Comparison of ENCODE assay signal across 22 cellular contexts in the genomic region with DNA sequence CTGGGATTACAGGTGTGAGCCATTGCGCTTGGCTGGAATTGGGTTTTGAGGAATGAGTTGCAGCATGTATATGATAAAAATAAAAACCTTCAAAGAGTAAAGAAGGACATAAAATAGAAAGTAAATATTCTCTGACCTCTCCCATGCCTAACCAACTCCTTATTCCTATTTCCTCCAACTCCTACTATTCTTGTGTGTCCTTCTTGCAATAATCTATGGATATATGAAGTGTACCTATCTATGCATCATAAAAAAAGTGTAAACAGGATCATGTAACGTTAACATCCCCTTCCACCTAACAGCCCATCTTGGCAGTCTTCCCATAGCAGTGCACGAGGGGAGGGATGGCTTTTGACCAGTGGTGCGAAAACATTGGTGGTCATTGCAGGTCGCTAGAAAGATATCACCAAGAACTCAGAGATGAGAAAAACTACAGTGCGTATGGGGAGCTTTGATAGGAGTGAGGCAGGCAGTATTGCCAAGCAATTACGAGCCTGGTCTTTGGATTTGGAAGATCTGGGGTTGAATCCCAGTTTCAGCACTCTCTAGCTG.
DNase-seq lines count a peak whose midpoint lies in the region; ATAC-seq and TF ChIP-seq lines count a peak whose summit lies in the region.
"Had no signal": no experiment of that assay in that cellular context is flagged by ENCODE, and none has a peak within 500 bp of the region (broad histone marks: within the 10 kb centered on the region; RNA-seq: fewer than 3 reads in every experiment).

No MANE protein-coding gene starts in this region.

- no peaks in the 10 kb centered on the region for H3K36me3 ChIP-seq in HEK293 (ENCODE audit: control insufficient read depth in 2 of 2, insufficient read depth in 1 of 2, low read length in 2 of 2)
- no peaks in the 10 kb centered on the region for H3K36me3 ChIP-seq in gastroesophageal sphincter
- H3K36me3 ChIP-seq in psoas muscle (ENCODE audit: insufficient read depth in 1 of 2, low read depth in 1 of 2): no peaks in the 10 kb centered on the region
- no peaks in the 10 kb centered on the region for H3K36me3 ChIP-seq in SJCRH30
- H3K36me3 ChIP-seq in CD8-positive, alpha-beta T cell (ENCODE audit: insufficient read depth, low read length): no peaks in the 10 kb centered on the region
- H3K36me3 ChIP-seq: neutrophil had no signal

- H3K4me1 ChIP-seq in HEK293 (ENCODE audit: control insufficient read depth, insufficient read depth, low read length): peaks cover 14% of the 10 kb centered on the region
- peaks cover 11 to 95% (median 49%) of the 10 kb centered on the region in 3 donors for H3K4me1 ChIP-seq in gastroesophageal sphincter
- peaks cover 98% of the 10 kb centered on the region for H3K4me1 ChIP-seq in psoas muscle
- H3K4me1 ChIP-seq in SJCRH30: peaks cover 86% of the 10 kb centered on the region
- no peaks in the 10 kb centered on the region for H3K4me1 ChIP-seq in CD8-positive, alpha-beta T cell (ENCODE audit: insufficient read depth, low read length)

- TF ChIP-seq POLR2A in gastroesophageal sphincter (IDR thresholded peaks at IDR 0.05): no peak

- no peak for TF ChIP-seq CTCF in HEK293 (tag by site-specific recombination; IDR thresholded peaks at IDR 0.05)
- TF ChIP-seq CTCF in gastroesophageal sphincter (IDR thresholded peaks at IDR 0.05): no peak
- TF ChIP-seq CTCF in psoas muscle (IDR thresholded peaks at IDR 0.05): no peak
- no peak for TF ChIP-seq CTCF in CD8-positive, alpha-beta T cell (IDR thresholded peaks at IDR 0.05)

- peaks cover 16% of the 10 kb centered on the region for H3K4me1 Mint-ChIP-seq in CD8-positive, alpha-beta T cell (ENCODE audit: low read depth)
- H3K4me1 Mint-ChIP-seq: activated CD4-positive, alpha-beta T cell treated with anti-CD3 and anti-CD28 coated beads, Interleukin-2, amount 10 ng/mL, durations not matched to agents 7 days and 5 days had no signal

- H3K4me3 Mint-ChIP-seq in CD8-positive, alpha-beta T cell: no peak overlapping the region
- H3K4me3 Mint-ChIP-seq: activated CD4-positive, alpha-beta T cell treated with anti-CD3 and anti-CD28 coated beads, Interleukin-2, amount 10 ng/mL, durations not matched to agents 7 days and 5 days; activated T-cell treated with anti-CD3 and anti-CD28 coated beads, Interleukin-2, amount 50 U/mL, for 72 hours; effector memory CD8-positive, alpha-beta T cell; H9; stimulated activated effector memory CD8-positive, alpha-beta T cell treated with anti-CD3 and anti-CD28 coated beads, Interleukin-12 subunit alpha, Interleukin-12 subunit beta, amount 100 ng/mL, for 72 hours; T-helper 17 cell had no signal

- no peaks in the 10 kb centered on the region for H3K9me3 Mint-ChIP-seq in CD8-positive, alpha-beta T cell
- H3K9me3 Mint-ChIP-seq: activated CD4-positive, alpha-beta T cell treated with anti-CD3 and anti-CD28 coated beads, Interleukin-2, amount 10 ng/mL, durations not matched to agents 7 days and 5 days; activated T-cell treated with anti-CD3 and anti-CD28 coated beads, Interleukin-2, amount 50 U/mL, for 72 hours; effector memory CD8-positive, alpha-beta T cell; H9; stimulated activated effector memory CD8-positive, alpha-beta T cell treated with anti-CD3 and anti-CD28 coated beads, Interleukin-12 subunit alpha, Interleukin-12 subunit beta, amount 100 ng/mL, for 72 hours had no signal

- ATAC-seq in gastroesophageal sphincter (no peak), psoas muscle (no peak)
- no peak for ATAC-seq in CD8-positive, alpha-beta T cell
- ATAC-seq: activated T-cell treated with anti-CD3 and anti-CD28 coated beads, Interleukin-2, amount 50 U/mL, for 72 hours; effector memory CD8-positive, alpha-beta T cell; stimulated activated effector memory CD8-positive, alpha-beta T cell treated with anti-CD3 and anti-CD28 coated beads, Interleukin-12 subunit alpha, Interleukin-12 subunit beta, amount 100 ng/mL, for 72 hours; T-helper 17 cell had no signal

- POLR2A ChIA-PET in HEK293 (lab: Yijun Ruan, JAX): interaction anchor here (0.6 to 1.3 kb wide), 3 partner anchors 68 to 162 kb away, joined by 3 to 8 read pairs (median 5); no protein-coding TSS in a partner anchor
- POLR2A ChIA-PET in CD8-positive, alpha-beta T cell (lab: Charles Lee): no interaction called here

- H3K27me3 Mint-ChIP-seq in CD8-positive, alpha-beta T cell (ENCODE audit: low read depth): no peaks in the 10 kb centered on the region
- H3K27me3 Mint-ChIP-seq: activated CD4-positive, alpha-beta T cell treated with anti-CD3 and anti-CD28 coated beads, Interleukin-2, amount 10 ng/mL, durations not matched to agents 7 days and 5 days; effector memory CD8-positive, alpha-beta T cell; T-helper 17 cell had no signal

- no peaks in the 10 kb centered on the region for H3K9me3 ChIP-seq in HEK293 (ENCODE audit: control insufficient read depth, insufficient read depth, low read depth, low read length)
- no peaks in the 10 kb centered on the region for H3K9me3 ChIP-seq in gastroesophageal sphincter
- H3K9me3 ChIP-seq in psoas muscle: no peaks in the 10 kb centered on the region
- no peaks in the 10 kb centered on the region for H3K9me3 ChIP-seq in SJCRH30 (replicated peaks)
- H3K9me3 ChIP-seq in CD8-positive, alpha-beta T cell (ENCODE audit: low read length): no peaks in the 10 kb centered on the region
- H3K9me3 ChIP-seq: neutrophil had no signal

- peak; percentile 25 for DNase-seq in NCI-H1092 treated with DMSO at 0.1 percent for 48 hours (lab: John Stamatoyannopoulos, UW)
- no peak for DNase-seq in NCI-H1092 (lab: John Stamatoyannopoulos, UW)
- DNase-seq in psoas muscle: no peak
- no peak for DNase-seq in SJCRH30
- no peak for DNase-seq in CD8-positive, alpha-beta T cell
- DNase-seq in DMS153 (lab: John Stamatoyannopoulos, UW): no peak
- DNase-seq: activated CD4-positive, alpha-beta T cell treated with anti-CD3 and anti-CD28 coated beads, Interleukin-2, amount 10 ng/mL, durations not matched to agents 7 days and 5 days; activated naive CD4-positive, alpha-beta T cell treated with Interleukin-2 at 50 U/mL for 16 hours; activated T-cell treated with anti-CD3 and anti-CD28 coated beads, Interleukin-2, amount 50 U/mL, for 72 hours; effector memory CD8-positive, alpha-beta T cell; foreskin melanocyte; H9; NCI-H1048; NCI-H1930; stimulated activated CD4-positive, alpha-beta T cell treated with anti-CD3 and anti-CD28 coated beads, Interleukin-2, amount 100 ng/mL, for 48 hours; T-helper 17 cell had no signal

- intact Hi-C loops in psoas muscle (cut with DNase I): loop anchor here in 1 of 2 donors (2.0 to 5.0 kb wide), 2 partner anchors 53 to 69 kb away; a partner anchor contains a TSS
- intact Hi-C loops in CD8-positive, alpha-beta T cell (cut with DNase I, micrococcal nuclease): no loop called here

- 40 to 67% methylated on average over 2 to 4 of the region's 7 CpGs for WGBS in gastroesophageal sphincter (ENCODE audit: low coverage in 1 of 2), 2 donors
- WGBS in psoas muscle, 3 donors: 60 to 74% (median 64%) methylated on average over 7 of the region's 7 CpGs

- H3K4me3 ChIP-seq in HEK293 (ENCODE audit: low read depth, low read length) (no peak overlapping the region), gastroesophageal sphincter (no peak overlapping the region), psoas muscle (no peak overlapping the region), SJCRH30 (no peak overlapping the region)
- H3K4me3 ChIP-seq in CD8-positive, alpha-beta T cell (ENCODE audit: low read depth, low read length): no peak overlapping the region
- H3K4me3 ChIP-seq: lung, SK-N-MC had no signal

- H3K27ac ChIP-seq in HEK293 (ENCODE audit: extremely low read depth, low read depth, low read length): no peak overlapping the region
- peak overlapping the region in 3 of 4 donors; percentile 89 to 93 (median 91) for H3K27ac ChIP-seq in gastroesophageal sphincter
- H3K27ac ChIP-seq in psoas muscle: peak overlapping the region; percentile 99
- no peak overlapping the region for H3K27ac ChIP-seq in SJCRH30
- H3K27ac ChIP-seq in CD8-positive, alpha-beta T cell (ENCODE audit: low read depth, low read length): no peak overlapping the region
- H3K27ac ChIP-seq: neutrophil, SK-N-MC had no signal

- H3K27me3 ChIP-seq in gastroesophageal sphincter: no peaks in the 10 kb centered on the region
- H3K27me3 ChIP-seq in psoas muscle (ENCODE audit: insufficient read depth in 3 of 3, low read length in 2 of 3): no peaks in the 10 kb centered on the region
- H3K27me3 ChIP-seq in SJCRH30: no peaks in the 10 kb centered on the region
- H3K27me3 ChIP-seq in CD8-positive, alpha-beta T cell (ENCODE audit: insufficient read depth, low read length): no peaks in the 10 kb centered on the region
- H3K27me3 ChIP-seq: neutrophil had no signal

- TF ChIP-seq EP300 in gastroesophageal sphincter (IDR thresholded peaks at IDR 0.05): no peak

- H3K27ac Mint-ChIP-seq in CD8-positive, alpha-beta T cell: no peak overlapping the region
- H3K27ac Mint-ChIP-seq: activated T-cell treated with anti-CD3 and anti-CD28 coated beads, Interleukin-2, amount 50 U/mL, for 72 hours; effector memory CD8-positive, alpha-beta T cell; stimulated activated effector memory CD8-positive, alpha-beta T cell treated with anti-CD3 and anti-CD28 coated beads, Interleukin-12 subunit alpha, Interleukin-12 subunit beta, amount 100 ng/mL, for 72 hours; T-helper 17 cell had no signal

- CTCF ChIA-PET in HEK293 (lab: Yijun Ruan, JAX): interaction anchor here (1.4 to 2.0 kb wide), 3 partner anchors 25 to 133 kb away, joined by 3 to 6 read pairs (median 4); no protein-coding TSS in a partner anchor
- CTCF ChIA-PET in CD8-positive, alpha-beta T cell (lab: Charles Lee): no interaction called here

- H3K36me3 Mint-ChIP-seq in CD8-positive, alpha-beta T cell: no peaks in the 10 kb centered on the region
- H3K36me3 Mint-ChIP-seq: stimulated activated effector memory CD8-positive, alpha-beta T cell treated with anti-CD3 and anti-CD28 coated beads, Interleukin-12 subunit alpha, Interleukin-12 subunit beta, amount 100 ng/mL, for 72 hours had no signal

TF ChIP-seq in HEK293, 187 proteins besides CTCF, POLR2A, EP300 and RAD21:
- TF ChIP-seq, protein P1, sequence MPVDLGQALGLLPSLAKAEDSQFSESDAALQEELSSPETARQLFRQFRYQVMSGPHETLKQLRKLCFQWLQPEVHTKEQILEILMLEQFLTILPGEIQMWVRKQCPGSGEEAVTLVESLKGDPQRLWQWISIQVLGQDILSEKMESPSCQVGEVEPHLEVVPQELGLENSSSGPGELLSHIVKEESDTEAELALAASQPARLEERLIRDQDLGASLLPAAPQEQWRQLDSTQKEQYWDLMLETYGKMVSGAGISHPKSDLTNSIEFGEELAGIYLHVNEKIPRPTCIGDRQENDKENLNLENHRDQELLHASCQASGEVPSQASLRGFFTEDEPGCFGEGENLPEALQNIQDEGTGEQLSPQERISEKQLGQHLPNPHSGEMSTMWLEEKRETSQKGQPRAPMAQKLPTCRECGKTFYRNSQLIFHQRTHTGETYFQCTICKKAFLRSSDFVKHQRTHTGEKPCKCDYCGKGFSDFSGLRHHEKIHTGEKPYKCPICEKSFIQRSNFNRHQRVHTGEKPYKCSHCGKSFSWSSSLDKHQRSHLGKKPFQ (tag by site-specific recombination; IDR thresholded peaks at IDR 0.05): peak; percentile 21; the same call in 1 of the 2 replicates
- no peak for TF ChIP-seq ZNF10 (tag by site-specific recombination; IDR thresholded peaks at IDR 0.05)

Comparison
In these comparisons a context has a peak if more than half of its experiments do, and no peak if none do; other contexts are left out.
1. H3K27ac ChIP-seq: peak in gastroesophageal sphincter (3 of 4) and psoas muscle (single experiment); none in HEK293 (single experiment), SJCRH30 (single experiment) and CD8-positive, alpha-beta T cell (single experiment).